Comparison of ENCODE assay signal across 8 cellular contexts in the genomic region with DNA sequence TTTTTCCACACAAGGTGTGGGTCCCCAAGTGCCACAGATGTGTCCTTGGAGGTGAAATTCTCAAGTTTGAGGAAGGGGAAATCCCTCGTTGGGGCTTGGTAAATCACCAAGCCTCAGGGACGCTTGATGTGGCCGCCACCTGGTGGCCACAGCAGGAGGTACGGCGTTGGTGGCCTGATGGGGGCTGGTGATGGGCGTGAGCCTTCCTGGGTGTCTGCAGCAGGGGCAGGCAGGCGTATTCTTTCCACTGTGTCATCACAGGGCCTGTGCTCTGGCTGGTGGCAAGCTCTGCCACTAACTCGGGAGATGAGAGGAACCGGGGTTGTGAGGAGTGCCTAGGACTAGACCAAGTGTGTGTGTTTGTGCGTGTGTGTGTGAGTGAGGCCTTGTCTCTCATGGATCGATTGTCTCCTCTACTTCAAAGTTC. TPM values are rescaled to one million over a fixed set of nuclear protein-coding genes. Genes with fewer than 3 reads are reported as not detected.
DNase-seq lines count a peak whose midpoint lies in the region; ATAC-seq, FAIRE-seq and TF ChIP-seq lines count a peak whose summit lies in the region.

No MANE protein-coding gene starts in this region.

- H3K27ac ChIP-seq in 22Rv1 (no peak overlapping the region), left lung (no peak overlapping the region)

- peak overlapping the region; percentile 42 for H3K4me3 Mint-ChIP-seq in central memory CD8-positive, alpha-beta T cell

- H3K36me3 ChIP-seq in left lung, result no peaks in the 10 kb centered on the region

- FAIRE-seq in GM12891 (lab: Jason Lieb, UNC), result peak; percentile 99

- H3K27me3 Mint-ChIP-seq in central memory CD8-positive, alpha-beta T cell, result no peaks in the 10 kb centered on the region

- peaks cover 17 to 29% of the 10 kb centered on the region in 2 donors for H3K4me1 ChIP-seq in left lung

- no peaks in the 10 kb centered on the region for H3K27me3 ChIP-seq in left lung

- H3K9me3 ChIP-seq in left lung, result no peaks in the 10 kb centered on the region

- no peak overlapping the region for H3K27ac Mint-ChIP-seq in central memory CD8-positive, alpha-beta T cell (ENCODE audit: low read depth)

- TF ChIP-seq CTCF in 22Rv1 (IDR thresholded peaks at IDR 0.05) (peak; percentile 95), left lung (IDR thresholded peaks at IDR 0.05) (peak; percentile 93 to 94)

- peak; percentile 70 for DNase-seq in GM12891 (ENCODE audit: insufficient read length, low spot score)
- peak; percentile 61 for DNase-seq in NCI-H146 (lab: John Stamatoyannopoulos, UW)
- peak; percentile 71 for DNase-seq in activated CD4-positive, alpha-beta T cell treated with anti-CD3 and anti-CD28 coated beads for 1 hour
- peak; percentile 57 to 71 for DNase-seq in central memory CD8-positive, alpha-beta T cell (ENCODE audit: low spot score in 2 of 2)
- DNase-seq in left lung, result peak; percentile 66 to 91
- peak; percentile 67 to 85 (median 67) for DNase-seq in stimulated activated CD4-positive, alpha-beta T cell treated with anti-CD3 and anti-CD28 coated beads, TNF-alpha, amount 100 ng/mL, for 24 hours (ENCODE audit: low read depth in 3 of 3)

- no peak for TF ChIP-seq POLR2A in GM12891 (IDR thresholded peaks at IDR 0.05; ENCODE audit: low read depth, low read length)

- intact Hi-C loops in left lung (cut with DNase I), result no loop called here

- H3K9me3 Mint-ChIP-seq in central memory CD8-positive, alpha-beta T cell, result no peaks in the 10 kb centered on the region

- peak; percentile 87 for ATAC-seq in HG02763 (IDR thresholded peaks at IDR 0.05; ENCODE audit: unreplicated experiment)
- peak; percentile 94 for ATAC-seq in central memory CD8-positive, alpha-beta T cell (replicated peaks; ENCODE audit: extremely low read depth, poor library complexity, severe bottlenecking)
- peak; percentile 61 for ATAC-seq in left lung

- H3K36me3 Mint-ChIP-seq in central memory CD8-positive, alpha-beta T cell (ENCODE audit: insufficient read depth), result no peaks in the 10 kb centered on the region

- no peak overlapping the region for H3K4me3 ChIP-seq in left lung

- peaks cover 11% of the 10 kb centered on the region for H3K4me1 Mint-ChIP-seq in central memory CD8-positive, alpha-beta T cell

TF ChIP-seq in GM12891, 5 proteins besides CTCF, POLR2A, EP300 and RAD21:
- TF ChIP-seq SPI1 (IDR thresholded peaks at IDR 0.05; ENCODE audit: low read depth, low read length), result peak; percentile 38; the same call in 1 of the 2 replicates
- TF ChIP-seq POU2F2 (IDR thresholded peaks at IDR 0.05; ENCODE audit: low read depth, low read length), result peak; percentile 79; the same call in 1 of the 2 replicates
- no peak for TF ChIP-seq TAF1 (IDR thresholded peaks at IDR 0.05; ENCODE audit: low read depth, low read length)

RNA-seq across cellular contexts. Expression of a gene that starts 4.2 kb away (rescaled TPM):
- polyA plus RNA-seq in GM12891 (2012; ENCODE audit: low read depth, missing spikeins), result not detected
- total RNA-seq in left lung, result 10 to 100 TPM in 1 of 2 donors, 1 to 10 TPM in 1; 9.8 to 31.0 TPM

RNA-seq across cellular contexts. Expression of a gene that starts 40.9 kb away (rescaled TPM):
- 2.3 TPM for polyA plus RNA-seq in GM12891 (2012; ENCODE audit: low read depth, missing spikeins)
- 10 to 100 TPM in 1 of 2 donors, 1 to 10 TPM in 1; 8.1 to 10.7 TPM for total RNA-seq in left lung

RNA-seq across cellular contexts. Expression of a gene that starts 44.4 kb away (rescaled TPM):
- polyA plus RNA-seq in GM12891 (2012; ENCODE audit: low read depth, missing spikeins), result not detected
- total RNA-seq in left lung, result 10 to 100 TPM in 1 of 2 donors, 1 to 10 TPM in 1; 9.2 to 46.5 TPM
